ENCODE assay signal across 1 cellular context in genomic region chr3:194750409-194750808, GRCh38.
TF ChIP-seq lines count a peak whose summit lies in the region.

No MANE protein-coding gene starts in this region.

TF ChIP-seq in H1, 55 proteins besides CTCF, POLR2A, EP300 and RAD21:
- TF ChIP-seq TEAD4 (IDR thresholded peaks at IDR 0.05; ENCODE audit: low read depth, low read length): 0 out of 2 replicates have a peak, but pooled peaks have one; percentile 5
- TF ChIP-seq KDM5A (IDR thresholded peaks at IDR 0.05; ENCODE audit: low read length): no peak
- TF ChIP-seq SRF (IDR thresholded peaks at IDR 0.05; ENCODE audit: low read depth, low read length): no peak
- TF ChIP-seq NANOG (IDR thresholded peaks at IDR 0.05; ENCODE audit: insufficient read depth, low read depth, low read length, poor library complexity, severe bottlenecking): peak; percentile 95
- no peak for TF ChIP-seq GABPA (IDR thresholded peaks at IDR 0.05; ENCODE audit: borderline replicate concordance, insufficient read depth, low read length)
- no peak for TF ChIP-seq PHF8 (conservative IDR thresholded peaks at IDR 0.05; ENCODE audit: low read depth, low read length)
- no peak for TF ChIP-seq JUN (IDR thresholded peaks at IDR 0.05; ENCODE audit: low read depth, low read length)
- TF ChIP-seq SP4 (IDR thresholded peaks at IDR 0.05; ENCODE audit: low read length): no peak
- TF ChIP-seq BCL11A (IDR thresholded peaks at IDR 0.05; ENCODE audit: low read depth in 2 of 2, low read length in 2 of 2): peak in 1 of 2 experiments; percentile 40
- no peak for TF ChIP-seq SP2 (IDR thresholded peaks at IDR 0.05; ENCODE audit: low read length)
- no peak for TF ChIP-seq MAFK (IDR thresholded peaks at IDR 0.05; ENCODE audit: low read depth, low read length)
- TF ChIP-seq ZNF274 (IDR thresholded peaks at IDR 0.05; ENCODE audit: borderline replicate concordance, extremely low read depth, low read length): no peak
- no peak for TF ChIP-seq CEBPB (IDR thresholded peaks at IDR 0.05; ENCODE audit: low read depth, low read length)
- no peak for TF ChIP-seq KDM4A (IDR thresholded peaks at IDR 0.05; ENCODE audit: low read depth, low read length, severe bottlenecking)
- no peak for TF ChIP-seq HDAC6 (IDR thresholded peaks at IDR 0.05; ENCODE audit: low read depth, low read length)
- TF ChIP-seq HDAC2 (IDR thresholded peaks at IDR 0.05; ENCODE audit: borderline replicate concordance in 1 of 2, low read depth in 2 of 2, low read length in 2 of 2): 0 out of 4 replicates have a peak, but pooled peaks of 1 of the 2 experiments have one; percentile 28
- TF ChIP-seq EZH2 (IDR thresholded peaks at IDR 0.05; ENCODE audit: low read depth, low read length, severe bottlenecking): no peak
- TF ChIP-seq POU5F1 (IDR thresholded peaks at IDR 0.05; ENCODE audit: low read depth, low read length): no peak
- TF ChIP-seq TCF12 (IDR thresholded peaks at IDR 0.05; ENCODE audit: low read depth, low read length): no peak
